In the genomic region with DNA sequence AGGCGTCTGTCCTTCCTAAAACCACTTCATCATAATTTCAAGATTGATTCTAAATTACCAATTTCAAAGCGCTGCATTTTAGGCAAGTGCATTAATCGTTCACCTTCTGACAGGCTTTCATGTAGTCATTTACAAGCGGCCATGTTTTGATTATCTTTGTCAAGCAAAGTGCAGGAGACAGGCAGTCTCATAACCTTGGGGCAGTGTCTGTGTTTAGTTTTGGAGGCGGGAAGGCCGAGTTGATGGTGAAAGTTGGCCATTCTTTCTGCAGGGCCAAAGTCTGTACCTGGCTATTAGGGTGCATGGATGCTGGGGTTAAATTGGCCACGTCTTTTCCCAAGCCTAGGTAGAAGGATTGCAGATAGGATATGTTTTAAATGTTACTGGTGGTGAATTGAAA, we compare ENCODE assay signal across 12 cellular contexts. TPM values are rescaled to one million over a fixed set of nuclear protein-coding genes. Genes with fewer than 3 reads are reported as not detected.
DNase-seq lines count a peak whose midpoint lies in the region; ATAC-seq and TF ChIP-seq lines count a peak whose summit lies in the region.
"Had no signal": no experiment of that assay in that cellular context is flagged by ENCODE, and none has a peak within 500 bp of the region (broad histone marks: within the 10 kb centered on the region; RNA-seq: fewer than 3 reads in every experiment).

No MANE protein-coding gene starts in this region.

- H3K27me3 ChIP-seq in smooth muscle cell (ENCODE audit: low read depth) (no peaks in the 10 kb centered on the region), prostate gland (replicated peaks; ENCODE audit: insufficient read depth) (no peaks in the 10 kb centered on the region)

- H3K27ac ChIP-seq in smooth muscle cell (ENCODE audit: low read depth) (no peak overlapping the region), prostate gland (no peak overlapping the region)

- no peak for DNase-seq in activated T-cell treated with anti-CD3 and anti-CD28 coated beads, Interleukin-2, amount 50 U/mL, for 4 hours
- no peak for DNase-seq in activated T-cell treated with anti-CD3 and anti-CD28 coated beads, Interleukin-2, amount 50 U/mL, for 1 hour
- DNase-seq in activated CD4-positive, alpha-beta memory T cell treated with anti-CD3 and anti-CD28 coated beads, Interleukin-2, amount 10 ng/mL, durations not matched to agents 7 days and 5 days = no peak
- DNase-seq in immature natural killer cell (no peak), smooth muscle cell (lab: John Stamatoyannopoulos, UW; ENCODE audit: unreplicated experiment) (no peak), iPS-NIHi11 (ENCODE audit: low spot score) (no peak), prostate gland (ENCODE audit: low spot score) (no peak)
- DNase-seq: activated effector memory CD4-positive, alpha-beta T cell treated with Interleukin-2 at 50 U/mL for 16 hours; cerebellar nuclear complex; kidney; trophoblast cell had no signal

- H3K4me1 ChIP-seq in smooth muscle cell (ENCODE audit: low read depth) (no peaks in the 10 kb centered on the region), prostate gland (replicated peaks) (peaks cover 11% of the 10 kb centered on the region)

- CTCF ChIA-PET in activated CD4-positive, alpha-beta memory T cell treated with anti-CD3 and anti-CD28 coated beads, Interleukin-2, amount 10 ng/mL, durations not matched to agents 7 days and 5 days (lab: Charles Lee) = no interaction called here

- H3K9me3 Mint-ChIP-seq in activated T-cell treated with anti-CD3 and anti-CD28 coated beads, Interleukin-2, amount 50 U/mL, for 4 hours = no peaks in the 10 kb centered on the region
- H3K9me3 Mint-ChIP-seq in activated CD4-positive, alpha-beta memory T cell treated with anti-CD3 and anti-CD28 coated beads, Interleukin-2, amount 10 ng/mL, durations not matched to agents 7 days and 5 days = no peaks in the 10 kb centered on the region
- H3K9me3 Mint-ChIP-seq in immature natural killer cell = no peaks in the 10 kb centered on the region

- H3K4me2 ChIP-seq in smooth muscle cell = no peak overlapping the region

- peak overlapping the region; percentile 85 for H3K4me3 Mint-ChIP-seq in activated T-cell treated with anti-CD3 and anti-CD28 coated beads, Interleukin-2, amount 50 U/mL, for 4 hours
- H3K4me3 Mint-ChIP-seq in activated CD4-positive, alpha-beta memory T cell treated with anti-CD3 and anti-CD28 coated beads, Interleukin-2, amount 10 ng/mL, durations not matched to agents 7 days and 5 days = peak overlapping the region; percentile 83
- peak overlapping the region; percentile 1 to 80 (median 60) for H3K4me3 Mint-ChIP-seq in immature natural killer cell

- H3K36me3 ChIP-seq in smooth muscle cell (ENCODE audit: low read depth) = no peaks in the 10 kb centered on the region
- no peaks in the 10 kb centered on the region for H3K36me3 ChIP-seq in prostate gland

- H4K20me1 ChIP-seq in smooth muscle cell (ENCODE audit: low read depth) = peaks cover 60% of the 10 kb centered on the region

- no peak overlapping the region for H3K9ac ChIP-seq in smooth muscle cell (ENCODE audit: low read depth)

- peak overlapping the region; percentile 59 for H3K27ac Mint-ChIP-seq in activated CD4-positive, alpha-beta memory T cell treated with anti-CD3 and anti-CD28 coated beads, Interleukin-2, amount 10 ng/mL, durations not matched to agents 7 days and 5 days
- peak overlapping the region in 5 of 6 donors; percentile 13 to 56 (median 51) for H3K27ac Mint-ChIP-seq in immature natural killer cell

- no peaks in the 10 kb centered on the region for H3K9me3 ChIP-seq in smooth muscle cell (replicated peaks; ENCODE audit: low read depth)
- no peaks in the 10 kb centered on the region for H3K9me3 ChIP-seq in prostate gland

- H3K4me1 Mint-ChIP-seq in activated T-cell treated with anti-CD3 and anti-CD28 coated beads, Interleukin-2, amount 50 U/mL, for 4 hours (ENCODE audit: low read depth) = peaks cover 51% of the 10 kb centered on the region
- H3K4me1 Mint-ChIP-seq in activated CD4-positive, alpha-beta memory T cell treated with anti-CD3 and anti-CD28 coated beads, Interleukin-2, amount 10 ng/mL, durations not matched to agents 7 days and 5 days = peaks cover 56% of the 10 kb centered on the region
- H3K4me1 Mint-ChIP-seq in immature natural killer cell = peaks cover 35 to 59% of the 10 kb centered on the region in 2 donors

- intact Hi-C loops in prostate gland (cut with DNase I) = loop anchor here (2.0 kb wide), 1 partner anchor 41 kb away; no protein-coding TSS in a partner anchor

- H3K36me3 Mint-ChIP-seq in activated T-cell treated with anti-CD3 and anti-CD28 coated beads, Interleukin-2, amount 50 U/mL, for 4 hours (ENCODE audit: insufficient read depth) = peaks cover 27% of the 10 kb centered on the region
- H3K36me3 Mint-ChIP-seq in activated CD4-positive, alpha-beta memory T cell treated with anti-CD3 and anti-CD28 coated beads, Interleukin-2, amount 10 ng/mL, durations not matched to agents 7 days and 5 days (ENCODE audit: low read depth) = peaks cover 48% of the 10 kb centered on the region
- peaks cover 3 to 9% (median 5%) of the 10 kb centered on the region in 3 donors for H3K36me3 Mint-ChIP-seq in immature natural killer cell

- TF ChIP-seq CTCF in smooth muscle cell (IDR thresholded peaks at IDR 0.05; ENCODE audit: borderline replicate concordance, insufficient read depth, poor library complexity, severe bottlenecking) = no peak
- TF ChIP-seq CTCF in prostate gland (IDR thresholded peaks at IDR 0.05) = no peak

- POLR2A ChIA-PET in activated CD4-positive, alpha-beta memory T cell treated with anti-CD3 and anti-CD28 coated beads, Interleukin-2, amount 10 ng/mL, durations not matched to agents 7 days and 5 days (lab: Charles Lee) = interaction anchor here (2.2 kb wide), 1 partner anchor 25 kb away, joined by 8 read pairs; no protein-coding TSS in a partner anchor

- H3F3A ChIP-seq in smooth muscle cell (ENCODE audit: low read depth) = no peaks in the 10 kb centered on the region

- peaks cover 61% of the 10 kb centered on the region for H3K79me2 ChIP-seq in smooth muscle cell (ENCODE audit: low read depth)

- TF ChIP-seq POLR2A in prostate gland (IDR thresholded peaks at IDR 0.05) = no peak

- no peak for ATAC-seq in activated T-cell treated with anti-CD3 and anti-CD28 coated beads, Interleukin-2, amount 50 U/mL, for 4 hours
- no peak for ATAC-seq in HG02798 (IDR thresholded peaks at IDR 0.05; ENCODE audit: poor library complexity, unreplicated experiment)

- H2AFZ ChIP-seq in smooth muscle cell (ENCODE audit: low read depth) = no peak overlapping the region

- no peaks in the 10 kb centered on the region for H3K27me3 Mint-ChIP-seq in activated T-cell treated with anti-CD3 and anti-CD28 coated beads, Interleukin-2, amount 50 U/mL, for 4 hours (ENCODE audit: low read depth)
- no peaks in the 10 kb centered on the region for H3K27me3 Mint-ChIP-seq in activated CD4-positive, alpha-beta memory T cell treated with anti-CD3 and anti-CD28 coated beads, Interleukin-2, amount 10 ng/mL, durations not matched to agents 7 days and 5 days
- H3K27me3 Mint-ChIP-seq in immature natural killer cell (ENCODE audit: low read depth in 3 of 3) = peaks cover 0 to 9% (median 3%) of the 10 kb centered on the region in 3 donors

- peak overlapping the region; percentile 94 for H3K4me3 ChIP-seq in smooth muscle cell
- no peak overlapping the region for H3K4me3 ChIP-seq in prostate gland

- 85% methylated on average over 7 of the region's 7 CpGs for WGBS in smooth muscle cell (ENCODE audit: low lambda C conversion rate)
- WGBS in prostate gland = 64% methylated on average over 7 of the region's 7 CpGs

RNA-seq across cellular contexts. Expression of gene AGPAT3, which starts 2.9 kb away (rescaled TPM):
- 100 to 1,000 TPM in 2 of 3 donors, 10 to 100 TPM in 1; 97.4 to 122 (median 117) TPM for total RNA-seq in activated T-cell treated with anti-CD3 and anti-CD28 coated beads, Interleukin-2, amount 50 U/mL, for 4 hours
- total RNA-seq in activated CD4-positive, alpha-beta memory T cell treated with anti-CD3 and anti-CD28 coated beads, Interleukin-2, amount 10 ng/mL, durations not matched to agents 7 days and 5 days = 100 to 1,000 TPM; 101 to 102 TPM
- polyA plus RNA-seq in immature natural killer cell (10 to 100 TPM in 1 of 3 donors, 1 to 10 TPM in 2; 5.6 to 11.8 (median 9.5) TPM), smooth muscle cell (10.9 and 17.4 TPM in 2 replicates)
- total RNA-seq in smooth muscle cell (12.1 and 17.2 TPM in 2 replicates), prostate gland (10 to 100 TPM; 31.3 to 53.5 TPM)
